Comparison of ENCODE assay signal across 8 cellular contexts in genomic region chr9:126228779-126229444, GRCh38.
DNase-seq lines count a peak whose midpoint lies in the region; ATAC-seq and TF ChIP-seq lines count a peak whose summit lies in the region.

No MANE protein-coding gene starts in this region.

- DNase-seq in CD4-positive, alpha-beta T cell, result peak; percentile 41 to 71 (median 55)
- peak; percentile 54 for DNase-seq in NCI-H1105 treated with DMSO at 0.1 percent for 48 hours (lab: John Stamatoyannopoulos, UW)
- DNase-seq in T-helper 9 cell, result peak; percentile 47
- DNase-seq in astrocyte of the spinal cord (ENCODE audit: low read depth, low spot score), result peak; percentile 58
- DNase-seq in iPS DF 19.7 (ENCODE audit: low read depth, low spot score), result peak; percentile 20
- DNase-seq in smooth muscle cell of the brain vasculature (ENCODE audit: low read depth, low spot score), result peak; percentile 36

- peaks cover 16% of the 10 kb centered on the region for H3K27me3 ChIP-seq in CD4-positive, alpha-beta T cell (ENCODE audit: control insufficient read depth, insufficient read depth, low read length)

- intact Hi-C loops in CD4-positive, alpha-beta T cell (cut with DNase I, micrococcal nuclease), result loop anchor here (1.0 to 2.0 kb wide), 3 partner anchors 262 to 821 kb away; no protein-coding TSS in a partner anchor

- TF ChIP-seq CTCF in CD4-positive, alpha-beta T cell (IDR thresholded peaks at IDR 0.05), result peak; percentile 91
- peak; percentile 96 for TF ChIP-seq CTCF in astrocyte of the spinal cord (IDR thresholded peaks at IDR 0.05; ENCODE audit: low read depth, low read length)

- H3K9me3 Mint-ChIP-seq in CD4-positive, alpha-beta T cell, result no peaks in the 10 kb centered on the region

- no peak overlapping the region for H3K27ac Mint-ChIP-seq in CD4-positive, alpha-beta T cell

- peaks cover 13% of the 10 kb centered on the region for H3K4me1 Mint-ChIP-seq in CD4-positive, alpha-beta T cell (ENCODE audit: low read depth)

- CTCF ChIA-PET in CD4-positive, alpha-beta T cell (lab: Charles Lee), result interaction anchor here (0.6 to 1.2 kb wide), 2 partner anchors 13 to 821 kb away, joined by 3 to 4 read pairs; no protein-coding TSS in a partner anchor

- no peak overlapping the region for H3K4me3 Mint-ChIP-seq in CD4-positive, alpha-beta T cell

- no peak overlapping the region for H3K4me3 ChIP-seq in astrocyte of the spinal cord (ENCODE audit: low read depth, low read length)

- ATAC-seq in CD4-positive, alpha-beta T cell (ENCODE audit: poor library complexity), result peak; percentile 97
- ATAC-seq in GM21723 (IDR thresholded peaks at IDR 0.05; ENCODE audit: unreplicated experiment) (peak; percentile 62), HG03469 (IDR thresholded peaks at IDR 0.05; ENCODE audit: unreplicated experiment) (no peak)

- peaks cover 65% of the 10 kb centered on the region for H3K27me3 Mint-ChIP-seq in CD4-positive, alpha-beta T cell

- no peaks in the 10 kb centered on the region for H3K9me3 ChIP-seq in CD4-positive, alpha-beta T cell (ENCODE audit: control insufficient read depth, low read length)

- in situ Hi-C loops in astrocyte of the spinal cord (cut with HindIII; ENCODE audit: low sequenced_read_pairs), result no loop called here

- no peaks in the 10 kb centered on the region for H3K36me3 Mint-ChIP-seq in CD4-positive, alpha-beta T cell (ENCODE audit: low read depth)

- no peak overlapping the region for H3K27ac ChIP-seq in CD4-positive, alpha-beta T cell (ENCODE audit: low read depth, low read length)

- POLR2A ChIA-PET in CD4-positive, alpha-beta T cell (lab: Charles Lee), result no interaction called here
